1 cellular context compared by ENCODE assay signal in the genomic region with DNA sequence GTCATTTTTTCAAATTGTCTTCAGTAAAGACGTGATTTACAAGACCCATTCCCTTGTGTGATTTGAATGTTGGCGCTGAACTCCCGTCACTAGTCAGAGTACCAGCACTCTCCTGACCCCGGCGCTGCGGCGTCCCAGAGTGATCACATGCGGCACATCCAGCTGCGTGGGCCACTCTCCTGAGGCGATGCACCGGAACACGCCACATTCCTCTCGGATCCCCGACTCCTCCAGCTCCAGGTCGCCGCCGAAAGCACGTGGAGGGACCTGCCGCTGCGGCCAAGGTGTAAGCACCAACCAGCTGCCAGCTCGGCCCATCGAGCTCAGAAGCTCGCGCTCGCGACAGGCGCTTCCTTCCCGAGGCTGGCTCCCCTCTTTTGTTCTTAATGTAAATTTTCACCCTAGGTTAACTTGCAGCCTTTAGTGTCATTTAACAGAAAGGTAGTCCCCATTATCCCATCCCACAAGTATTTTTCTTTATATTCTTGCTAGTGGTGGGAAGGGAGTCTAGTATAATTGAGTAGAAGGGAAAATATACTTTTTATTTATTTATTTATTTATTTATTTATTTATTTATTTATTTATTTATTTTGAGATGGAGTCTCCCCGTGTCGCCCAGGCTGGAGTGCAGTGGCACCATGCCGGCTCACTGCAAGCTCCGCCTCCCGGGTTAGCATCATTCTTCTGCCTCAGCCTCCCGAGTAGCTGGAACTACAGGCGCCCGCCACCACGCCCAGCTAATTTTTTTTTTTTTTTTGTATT.
TF ChIP-seq lines count a peak whose summit lies in the region.

No MANE protein-coding gene starts in this region.

TF ChIP-seq in A549, 52 proteins besides CTCF, POLR2A, EP300 and RAD21:
- TF ChIP-seq ZC3H11A (IDR thresholded peaks at IDR 0.05): peak; percentile 38
- no peak for TF ChIP-seq HOXB5 (CRISPR knock-in tag; IDR thresholded peaks at IDR 0.05)
TF ChIP-seq in A549: peak in this region for 1.
